ENCODE assay signal across 26 cellular contexts in genomic region chr11:65304110-65304509, GRCh38. TPM values are rescaled to one million over a fixed set of nuclear protein-coding genes. Genes with fewer than 3 reads are reported as not detected.
A peak's percentile ranks its signal among the peaks of the same experiment; 100 is the strongest.
DNase-seq lines count a peak whose midpoint lies in the region; ATAC-seq and TF ChIP-seq lines count a peak whose summit lies in the region.
"Had no signal": no experiment of that assay in that cellular context is flagged by ENCODE, and none has a peak within 500 bp of the region (broad histone marks: within the 10 kb centered on the region; RNA-seq: fewer than 3 reads in every experiment).

No MANE protein-coding gene starts in this region.

- H3K27me3 Mint-ChIP-seq in endothelial cell (ENCODE audit: unreplicated experiment), result peaks cover 14% of the 10 kb centered on the region
- H3K27me3 Mint-ChIP-seq: CD4-positive, alpha-beta memory T cell had no signal

- H3K27ac ChIP-seq in IMR-90 (ENCODE audit: insufficient read depth, low read length) (peak overlapping the region; percentile 84; the same call in 1 of the 2 replicates), sigmoid colon (peak overlapping the region in 3 of 4 donors; percentile 71 to 85 (median 83))
- H3K27ac ChIP-seq: A549 had no signal

- peak overlapping the region; percentile 84 for H2AK5ac ChIP-seq in IMR-90 (ENCODE audit: low read depth, low read length)

- dilution Hi-C loops in IMR-90 (cut with HindIII; ENCODE audit: low sequenced_read_pairs, unreplicated experiment), result no loop called here

- no peak overlapping the region for H2BK20ac ChIP-seq in IMR-90 (ENCODE audit: low read depth, low read length)

- DNase-seq in IMR-90, result no peak
- DNase-seq in endothelial cell (ENCODE audit: low spot score), result no peak
- DNase-seq in sigmoid colon, result no peak
- DNase-seq in COR-L47 (lab: John Stamatoyannopoulos, UW), result no peak
- DNase-seq in activated naive CD4-positive, alpha-beta T cell treated with anti-CD3 and anti-CD28 coated beads, Interleukin-2, amount 50 U/mL, for 16 hours, result no peak
- no peak for DNase-seq in NCI-H146 treated with DMSO at 0.1 percent for 48 hours (lab: John Stamatoyannopoulos, UW; ENCODE audit: unreplicated experiment)
- DNase-seq: AML-193; CD4-positive, alpha-beta memory T cell; DMS 273 treated with DMSO at 0.1 percent for 48 hours; DMS79; EL; GDM1; H7; Kasumi-1; NCI-H1092 treated with DMSO at 0.1 percent for 48 hours; NCI-H1436 treated with DMSO at 0.1 percent for 48 hours; NCI-H1930; NCI-H2107; NCI-H524; NCI-H748 treated with DMSO at 0.1 percent for 48 hours; SK-N-SH; SW 1271 had no signal

- ATAC-seq in IMR-90 (ENCODE audit: low read depth) (no peak), GM18517 (IDR thresholded peaks at IDR 0.05; ENCODE audit: unreplicated experiment) (no peak)
- ATAC-seq: A549, GM12878 had no signal

- no peak overlapping the region for H3K18ac ChIP-seq in IMR-90 (ENCODE audit: low read depth, low read length)

- H3K4me1 Mint-ChIP-seq in endothelial cell (ENCODE audit: unreplicated experiment), result peaks cover 7% of the 10 kb centered on the region

- TF ChIP-seq POLR2A in IMR-90 (IDR thresholded peaks at IDR 0.05; ENCODE audit: low read depth, low read length), result no peak
- no peak for TF ChIP-seq POLR2A in sigmoid colon (IDR thresholded peaks at IDR 0.05)

- no peak for TF ChIP-seq CTCF in IMR-90 (conservative IDR thresholded peaks at IDR 0.05; ENCODE audit: low read depth, low read length)
- no peak for TF ChIP-seq CTCF in endothelial cell (IDR thresholded peaks at IDR 0.05; ENCODE audit: unreplicated experiment)
- no peak for TF ChIP-seq CTCF in sigmoid colon (IDR thresholded peaks at IDR 0.05)

- H3K9me3 Mint-ChIP-seq in endothelial cell (ENCODE audit: unreplicated experiment), result no peaks in the 10 kb centered on the region
- H3K9me3 Mint-ChIP-seq: CD4-positive, alpha-beta memory T cell had no signal

- H3K9me1 ChIP-seq in IMR-90 (ENCODE audit: insufficient read depth, low read length), result peaks cover 56% of the 10 kb centered on the region

- H3K4me3 Mint-ChIP-seq in endothelial cell (ENCODE audit: unreplicated experiment), result peak overlapping the region; percentile 33
- H3K4me3 Mint-ChIP-seq: CD4-positive, alpha-beta memory T cell had no signal

- H3K4me2 ChIP-seq in IMR-90 (ENCODE audit: low read depth, low read length), result no peak overlapping the region
- H3K4me2 ChIP-seq: A549; BLaER1 treated with 17β-estradiol and CSF1 and Interleukin-3, amounts not matched to agents 10 nM and 100 nM; SK-N-SH had no signal

- TF ChIP-seq EP300 in sigmoid colon (IDR thresholded peaks at IDR 0.05), result no peak

- H2BK120ac ChIP-seq in IMR-90 (ENCODE audit: low read depth, low read length), result no peak overlapping the region

- no peaks in the 10 kb centered on the region for H3K36me3 ChIP-seq in IMR-90 (ENCODE audit: control insufficient read depth, insufficient read depth, low read length)
- H3K36me3 ChIP-seq in sigmoid colon, result no peaks in the 10 kb centered on the region

- peaks cover 7 to 50% of the 10 kb centered on the region in 2 experiments; a peak in 3 of 4 replicates for H3K79me1 ChIP-seq in IMR-90 (ENCODE audit: low read depth in 1 of 2, low read length in 2 of 2)

- H4K8ac ChIP-seq in IMR-90 (ENCODE audit: low read depth in 2 of 2, low read length in 2 of 2), result no peak overlapping the region

- peak overlapping the region; percentile 16 for H2BK5ac ChIP-seq in IMR-90 (ENCODE audit: low read depth, low read length, poor library complexity, severe bottlenecking)

- H4K5ac ChIP-seq in IMR-90 (ENCODE audit: low read depth, low read length), result no peak overlapping the region

- in situ Hi-C loops in IMR-90 (cut with MboI; ENCODE audit: low sequenced_read_pairs), result no loop called here

- peaks cover 9% of the 10 kb centered on the region for H4K20me1 ChIP-seq in IMR-90 (ENCODE audit: insufficient read depth, low read length)
- H4K20me1 ChIP-seq: BLaER1 treated with 17β-estradiol and CSF1 and Interleukin-3, amounts not matched to agents 10 nM and 100 nM had no signal

- H3K56ac ChIP-seq in IMR-90 (ENCODE audit: extremely low read depth, insufficient read depth, low read length), result no peak overlapping the region

- H3K9me3 ChIP-seq in IMR-90 (ENCODE audit: control insufficient read depth, insufficient read depth, low read length) (no peaks in the 10 kb centered on the region), sigmoid colon (no peaks in the 10 kb centered on the region)
- H3K9me3 ChIP-seq: A549; BLaER1 treated with 17β-estradiol and CSF1 and Interleukin-3, amounts not matched to agents 10 nM and 100 nM; SK-N-SH had no signal

- H3K9ac ChIP-seq in IMR-90 (ENCODE audit: low read depth, low read length), result no peak overlapping the region
- H3K9ac ChIP-seq: BLaER1 treated with 17β-estradiol and CSF1 and Interleukin-3, amounts not matched to agents 10 nM and 100 nM; SK-N-SH had no signal

- peak overlapping the region; percentile 50; the same call in 1 of the 2 replicates for H3K4ac ChIP-seq in IMR-90 (ENCODE audit: low read depth, low read length)

- no peak overlapping the region for H2AK9ac ChIP-seq in IMR-90 (replicated peaks; ENCODE audit: low read depth, low read length, poor library complexity)

- H3K27me3 ChIP-seq in IMR-90 (ENCODE audit: control insufficient read depth, insufficient read depth, low read length), result no peaks in the 10 kb centered on the region
- H3K27me3 ChIP-seq in sigmoid colon, result no peaks in the 10 kb centered on the region
- H3K27me3 ChIP-seq: BLaER1 treated with 17β-estradiol and CSF1 and Interleukin-3, amounts not matched to agents 10 nM and 100 nM had no signal

- intact Hi-C loops in IMR-90 (cut with micrococcal nuclease) (no loop called here), sigmoid colon (cut with DNase I) (no loop called here)

- H4K91ac ChIP-seq in IMR-90 (ENCODE audit: insufficient read depth, low read depth, low read length), result no peak overlapping the region

- H3K23ac ChIP-seq in IMR-90 (ENCODE audit: low read depth, low read length), result no peak overlapping the region; the same call in 1 of the 2 replicates

- CTCF ChIA-PET in IMR-90 (lab: Yijun Ruan, JAX), result no interaction called here

- H3K14ac ChIP-seq in IMR-90 (replicated peaks; ENCODE audit: low read depth, low read length), result no peak overlapping the region

- H3K36me3 Mint-ChIP-seq in endothelial cell (ENCODE audit: low read depth, unreplicated experiment), result peaks cover 8% of the 10 kb centered on the region

- H3K4me3 ChIP-seq in IMR-90 (ENCODE audit: insufficient read depth, low read depth, low read length) (no peak overlapping the region), sigmoid colon (no peak overlapping the region)
- H3K4me3 ChIP-seq: A549; BLaER1 treated with 17β-estradiol and CSF1 and Interleukin-3, amounts not matched to agents 10 nM and 100 nM; GM12878 had no signal

- POLR2A ChIA-PET in IMR-90 (lab: Charles Lee; ENCODE audit: unreplicated experiment), result no interaction called here

- peak overlapping the region; percentile 50 for H3K27ac Mint-ChIP-seq in endothelial cell (ENCODE audit: unreplicated experiment)

- no peak overlapping the region for H2AFZ ChIP-seq in IMR-90 (replicated peaks; ENCODE audit: low read length, poor library complexity)

- H3K4me1 ChIP-seq in IMR-90 (ENCODE audit: control insufficient read depth, insufficient read depth, low read length) (peaks cover 46% of the 10 kb centered on the region), sigmoid colon (peaks cover 0 to 72% (median 70%) of the 10 kb centered on the region in 4 donors)

- 93 to 100% methylated on average over 4 of the region's 4 CpGs for WGBS in IMR-90 (ENCODE audit: extremely low coverage in 2 of 2, insufficient read length in 1 of 2), 2 experiments
- 97 to 98% methylated on average over 4 of the region's 4 CpGs for WGBS in sigmoid colon, 2 donors

- no TSS peak for BruUV-seq in IMR-90 (replicated peaks; lab: Mats Ljungman, UMichigan)

- no peak overlapping the region; the same call in 2 of the 3 replicates for H2BK15ac ChIP-seq in IMR-90 (ENCODE audit: low read depth, low read length)

- no peak for TF ChIP-seq RAD21 in IMR-90 (IDR thresholded peaks at IDR 0.05; ENCODE audit: low read length)

TF ChIP-seq in IMR-90, 13 proteins besides CTCF, POLR2A, EP300 and RAD21 (continues in another document):
- TF ChIP-seq CEBPB (IDR thresholded peaks at IDR 0.05; ENCODE audit: low read depth, low read length) (no peak), RCOR1 (IDR thresholded peaks at IDR 0.05; ENCODE audit: insufficient replicate concordance, low read length) (no peak), SMC3 (IDR thresholded peaks at IDR 0.05; ENCODE audit: low read depth, low read length) (no peak), MAZ (IDR thresholded peaks at IDR 0.05; ENCODE audit: borderline replicate concordance, low read depth, low read length) (no peak)

RNA-seq across cellular contexts. Expression of gene CDC42EP2, which starts 10.6 kb away (rescaled TPM):
- total RNA-seq in IMR-90 (2012; rRNA removed) (5.2 and 5.3 TPM in 2 replicates), endothelial cell (ENCODE audit: unreplicated experiment) (37.7 TPM), sigmoid colon (10 to 100 TPM; 11.0 to 29.1 (median 16.5) TPM)
- polyA plus RNA-seq in IMR-90 (2012; rRNA removed) (27.5 and 31.3 TPM in 2 replicates), sigmoid colon (10 to 100 TPM in 2 of 3 donors, 1 to 10 TPM in 1; 8.8 to 15.0 (median 11.4) TPM)
- 21.0 and 67.9 TPM in 2 replicates for polyA plus RNA-seq in IMR-90 (2012; cell fraction: cytosol; rRNA removed)
- polyA plus RNA-seq in IMR-90 (2012; cell fraction: nucleus; rRNA removed; ENCODE audit: low replicate concordance), result 50.4 and 79.5 TPM in 2 replicates
- polyA plus RNA-seq: CD4-positive, alpha-beta memory T cell had no signal

RNA-seq across cellular contexts. Expression of gene DPF2, which starts 29.5 kb away (rescaled TPM):
- total RNA-seq in IMR-90 (2012; rRNA removed), result 37.2 and 42.8 TPM in 2 replicates
- polyA plus RNA-seq in IMR-90 (2012; rRNA removed), result 54.3 and 62.5 TPM in 2 replicates
- 41.8 and 53.8 TPM in 2 replicates for polyA plus RNA-seq in IMR-90 (2012; cell fraction: cytosol; rRNA removed)
- 72.6 and 78.3 TPM in 2 replicates for polyA plus RNA-seq in IMR-90 (2012; cell fraction: nucleus; rRNA removed; ENCODE audit: low replicate concordance)
- 77.6 TPM for total RNA-seq in endothelial cell (ENCODE audit: unreplicated experiment)
- total RNA-seq in sigmoid colon, result 10 to 100 TPM; 28.5 to 51.2 (median 40.5) TPM
- polyA plus RNA-seq in sigmoid colon, result 10 to 100 TPM; 13.8 to 25.4 (median 14.1) TPM

RNA-seq across cellular contexts. Expression of gene POLA2, which starts 42.3 kb away (rescaled TPM):
- total RNA-seq in IMR-90 (2012; rRNA removed) (12.2 and 14.2 TPM in 2 replicates), endothelial cell (ENCODE audit: unreplicated experiment) (17.9 TPM), sigmoid colon (1 to 10 TPM; 3.6 to 8.8 (median 4.8) TPM)
- polyA plus RNA-seq in IMR-90 (2012; rRNA removed) (17.3 and 19.9 TPM in 2 replicates), sigmoid colon (10 to 100 TPM in 1 of 3 donors, 1 to 10 TPM in 2; 4.6 to 13.4 (median 5.4) TPM)
- 7.9 and 20.1 TPM in 2 replicates for polyA plus RNA-seq in IMR-90 (2012; cell fraction: cytosol; rRNA removed)
- polyA plus RNA-seq in IMR-90 (2012; cell fraction: nucleus; rRNA removed; ENCODE audit: low replicate concordance), result 12.7 and 14.4 TPM in 2 replicates

RNA-seq across cellular contexts. Expression of gene TIGD3, which starts 50.4 kb away (rescaled TPM):
- total RNA-seq in IMR-90 (2012; rRNA removed), result 0.28 TPM in 1 of 2 replicates, not detected in the other
- polyA plus RNA-seq in IMR-90 (2012; rRNA removed), result 0.12 TPM in 1 of 2 replicates, not detected in the other
- polyA plus RNA-seq in IMR-90 (2012; cell fraction: cytosol; rRNA removed), result 0.06 and 0.11 TPM in 2 replicates
- polyA plus RNA-seq in IMR-90 (2012; cell fraction: nucleus; rRNA removed; ENCODE audit: low replicate concordance), result 0.46 and 0.78 TPM in 2 replicates
- 0.44 TPM for total RNA-seq in endothelial cell (ENCODE audit: unreplicated experiment)
- total RNA-seq in sigmoid colon, result under 1 TPM in 3 of 4 donors, not detected in 1; 0.14 to 0.36 (median 0.33) TPM
- polyA plus RNA-seq in sigmoid colon, result under 1 TPM in 2 of 3 donors, not detected in 1; 0.69 to 0.96 TPM
